Comparison of ENCODE assay signal across 2 cellular contexts in the genomic region with DNA sequence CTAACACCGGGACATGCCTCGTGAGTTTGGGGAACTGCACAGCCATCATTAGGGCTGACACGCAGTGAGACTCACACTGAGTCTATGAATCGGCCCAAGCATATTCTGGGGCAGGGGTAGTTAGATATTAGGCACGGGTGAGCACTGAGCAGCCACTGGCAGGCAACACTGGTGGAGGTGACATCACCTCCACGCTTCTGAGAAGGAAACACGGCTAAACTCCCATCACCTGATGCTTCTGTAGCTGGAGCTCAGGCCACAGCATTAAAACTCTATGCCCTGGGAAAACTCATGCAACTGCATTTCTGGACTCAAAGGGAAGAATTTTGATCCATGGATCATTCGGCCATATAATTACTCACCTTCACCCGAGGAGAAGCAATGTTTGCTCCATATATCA.
TF ChIP-seq lines count a peak whose summit lies in the region.

No MANE protein-coding gene starts in this region.

TF ChIP-seq in IMR-90, 13 proteins besides CTCF, POLR2A, EP300 and RAD21:
- TF ChIP-seq ELK1 (IDR thresholded peaks at IDR 0.05; ENCODE audit: borderline replicate concordance, low read depth, low read length) = no peak
- no peak for TF ChIP-seq NFE2L2 (IDR thresholded peaks at IDR 0.05; ENCODE audit: low read depth, low read length)
- TF ChIP-seq MAZ (IDR thresholded peaks at IDR 0.05; ENCODE audit: borderline replicate concordance, low read depth, low read length) = no peak
- no peak for TF ChIP-seq MAFK (IDR thresholded peaks at IDR 0.05; ENCODE audit: low read depth, low read length)
- TF ChIP-seq MXI1 (IDR thresholded peaks at IDR 0.05; ENCODE audit: borderline replicate concordance, low read depth, low read length) = no peak
- TF ChIP-seq, protein P1, sequence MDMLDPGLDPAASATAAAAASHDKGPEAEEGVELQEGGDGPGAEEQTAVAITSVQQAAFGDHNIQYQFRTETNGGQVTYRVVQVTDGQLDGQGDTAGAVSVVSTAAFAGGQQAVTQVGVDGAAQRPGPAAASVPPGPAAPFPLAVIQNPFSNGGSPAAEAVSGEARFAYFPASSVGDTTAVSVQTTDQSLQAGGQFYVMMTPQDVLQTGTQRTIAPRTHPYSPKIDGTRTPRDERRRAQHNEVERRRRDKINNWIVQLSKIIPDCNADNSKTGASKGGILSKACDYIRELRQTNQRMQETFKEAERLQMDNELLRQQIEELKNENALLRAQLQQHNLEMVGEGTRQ (IDR thresholded peaks at IDR 0.05; ENCODE audit: low read depth, low read length) = no peak
- no peak for TF ChIP-seq CEBPB (IDR thresholded peaks at IDR 0.05; ENCODE audit: low read depth, low read length)
- TF ChIP-seq RFX5 (IDR thresholded peaks at IDR 0.05; ENCODE audit: low read depth, low read length) = no peak
- no peak for TF ChIP-seq SMC3 (IDR thresholded peaks at IDR 0.05; ENCODE audit: low read depth, low read length)
- TF ChIP-seq RCOR1 (IDR thresholded peaks at IDR 0.05; ENCODE audit: insufficient replicate concordance, low read length) = no peak
- no peak for TF ChIP-seq CHD1 (IDR thresholded peaks at IDR 0.05; ENCODE audit: low read depth, low read length)
- no peak for TF ChIP-seq BHLHE40 (IDR thresholded peaks at IDR 0.05; ENCODE audit: low read depth, low read length)
- TF ChIP-seq FOS (IDR thresholded peaks at IDR 0.05; ENCODE audit: low read depth, low read length) = no peak

TF ChIP-seq in GM12878, 131 proteins besides CTCF, POLR2A, EP300 and RAD21:
- no peak for TF ChIP-seq SUZ12 (IDR thresholded peaks at IDR 0.05; ENCODE audit: unreplicated experiment)
- no peak for TF ChIP-seq TARDBP (IDR thresholded peaks at IDR 0.05; ENCODE audit: borderline replicate concordance)
- TF ChIP-seq SRF (IDR thresholded peaks at IDR 0.05; ENCODE audit: low read depth in 2 of 2, low read length in 2 of 2) = no peak
- TF ChIP-seq SKIL (IDR thresholded peaks at IDR 0.05; ENCODE audit: low read depth, poor library complexity, severe bottlenecking) = no peak
- no peak for TF ChIP-seq STAT3 (IDR thresholded peaks at IDR 0.05; ENCODE audit: low read depth, low read length)
- TF ChIP-seq IKZF2 (IDR thresholded peaks at IDR 0.05) = no peak
- no peak for TF ChIP-seq SMC3 (IDR thresholded peaks at IDR 0.05; ENCODE audit: borderline replicate concordance, low read length)
- no peak for TF ChIP-seq NR2C1 (IDR thresholded peaks at IDR 0.05)
- TF ChIP-seq NFYA (IDR thresholded peaks at IDR 0.05; ENCODE audit: borderline replicate concordance, low read depth, low read length) = no peak
- TF ChIP-seq BRCA1 (IDR thresholded peaks at IDR 0.05; ENCODE audit: low read depth, low read length) = no peak
